Comparison of ENCODE assay signal across 20 cellular contexts in genomic region chr13:60152114-60152513, GRCh38. TPM values are rescaled to one million over a fixed set of nuclear protein-coding genes. Genes with fewer than 3 reads are reported as not detected.
A peak's percentile ranks its signal among the peaks of the same experiment; 100 is the strongest.
DNase-seq lines count a peak whose midpoint lies in the region; ATAC-seq, FAIRE-seq and TF ChIP-seq lines count a peak whose summit lies in the region.
"Had no signal": no experiment of that assay in that cellular context is flagged by ENCODE, and none has a peak within 500 bp of the region (broad histone marks: within the 10 kb centered on the region; RNA-seq: fewer than 3 reads in every experiment).

No MANE protein-coding gene starts in this region.

- no peak overlapping the region for H3K4me3 ChIP-seq in keratinocyte (ENCODE audit: control insufficient read depth in 2 of 3, extremely low read depth in 1 of 3, insufficient read depth in 2 of 3, low read depth in 1 of 3, low read length in 3 of 3)
- H3K4me3 ChIP-seq in right lobe of liver = no peak overlapping the region
- H3K4me3 ChIP-seq: A549 had no signal

- no peaks in the 10 kb centered on the region for H4K20me1 ChIP-seq in keratinocyte (ENCODE audit: control insufficient read depth, extremely low read depth, insufficient read depth, low read length)

- H3K27me3 Mint-ChIP-seq in activated CD8-positive, alpha-beta T cell treated with anti-CD3 and anti-CD28 coated beads, Interleukin-2, amount 10 ng/mL, durations not matched to agents 7 days and 5 days (ENCODE audit: low read depth) = no peaks in the 10 kb centered on the region
- H3K27me3 Mint-ChIP-seq: CD4-positive, CD25-positive, alpha-beta regulatory T cell had no signal

- H3K27ac Mint-ChIP-seq in activated CD8-positive, alpha-beta T cell treated with anti-CD3 and anti-CD28 coated beads, Interleukin-2, amount 10 ng/mL, durations not matched to agents 7 days and 5 days = no peak overlapping the region
- H3K27ac Mint-ChIP-seq: CD4-positive, CD25-positive, alpha-beta regulatory T cell had no signal

- no peak overlapping the region for H3K9ac ChIP-seq in keratinocyte (ENCODE audit: control insufficient read depth, extremely low read depth, insufficient read depth, low read length)

- no peaks in the 10 kb centered on the region for H3K9me1 ChIP-seq in keratinocyte (ENCODE audit: control insufficient read depth, extremely low read depth, insufficient read depth, low read length)

- H3K36me3 ChIP-seq in keratinocyte (ENCODE audit: control insufficient read depth in 2 of 2, extremely low read depth in 1 of 2, insufficient read depth in 2 of 2, low read length in 2 of 2) (no peaks in the 10 kb centered on the region), right lobe of liver (no peaks in the 10 kb centered on the region)

- POLR2A ChIA-PET in activated CD8-positive, alpha-beta T cell treated with anti-CD3 and anti-CD28 coated beads, Interleukin-2, amount 10 ng/mL, durations not matched to agents 7 days and 5 days (lab: Charles Lee) = no interaction called here

- H3K27me3 ChIP-seq in keratinocyte (ENCODE audit: control insufficient read depth, extremely low read depth, insufficient read depth, low read length) (no peaks in the 10 kb centered on the region), right lobe of liver (no peaks in the 10 kb centered on the region)

- H3K9me3 Mint-ChIP-seq in activated CD8-positive, alpha-beta T cell treated with anti-CD3 and anti-CD28 coated beads, Interleukin-2, amount 10 ng/mL, durations not matched to agents 7 days and 5 days (ENCODE audit: insufficient read depth) = no peaks in the 10 kb centered on the region

- H3K27ac ChIP-seq in keratinocyte (ENCODE audit: control insufficient read depth, insufficient read depth, low read length) (no peak overlapping the region), right lobe of liver (no peak overlapping the region)
- H3K27ac ChIP-seq: A549 had no signal

- no peak for TF ChIP-seq CTCF in keratinocyte (optimal IDR thresholded peaks at IDR 0.05 in 1 of 3, IDR thresholded peaks at IDR 0.05 in 1 of 3, conservative IDR thresholded peaks at IDR 0.05 in 1 of 3; ENCODE audit: extremely low read depth in 1 of 3, insufficient read depth in 2 of 3, low read length in 3 of 3)
- no peak for TF ChIP-seq CTCF in right lobe of liver (IDR thresholded peaks at IDR 0.05)

- no peak for TF ChIP-seq POLR2A in right lobe of liver (IDR thresholded peaks at IDR 0.05)

- H3K4me2 ChIP-seq in keratinocyte (ENCODE audit: control insufficient read depth, extremely low read depth, insufficient read depth, low read depth, low read length) = no peak overlapping the region
- H3K4me2 ChIP-seq: A549 had no signal

- H3K4me1 ChIP-seq in keratinocyte (ENCODE audit: control insufficient read depth, extremely low read depth, insufficient read depth, low read length) (no peaks in the 10 kb centered on the region), right lobe of liver (no peaks in the 10 kb centered on the region)
- H3K4me1 ChIP-seq: A549 had no signal

- dilution Hi-C loops in keratinocyte (cut with MboI; ENCODE audit: extremely low pct_ligation_motif_present, low sequenced_read_pairs) = no loop called here

- no peak overlapping the region for H3K4me3 Mint-ChIP-seq in activated CD8-positive, alpha-beta T cell treated with anti-CD3 and anti-CD28 coated beads, Interleukin-2, amount 10 ng/mL, durations not matched to agents 7 days and 5 days
- H3K4me3 Mint-ChIP-seq: CD4-positive, CD25-positive, alpha-beta regulatory T cell had no signal

- FAIRE-seq in keratinocyte (lab: Jason Lieb, UNC) = peak; percentile 44
- FAIRE-seq: A549, H1 had no signal

- DNase-seq in EL (peak; percentile 17), LHCN-M2 (ENCODE audit: low read depth) (peak; percentile 16), astrocyte of the hippocampus (ENCODE audit: low read depth, low spot score) (peak; percentile 48), keratinocyte (ENCODE audit: low read depth, low spot score) (no peak), NCI-H1105 (lab: John Stamatoyannopoulos, UW) (no peak), right lobe of liver (no peak)
- no peak for DNase-seq in activated CD8-positive, alpha-beta T cell treated with anti-CD3 and anti-CD28 coated beads, Interleukin-2, amount 10 ng/mL, durations not matched to agents 7 days and 5 days
- DNase-seq: AML-193; CD4-positive, CD25-positive, alpha-beta regulatory T cell; GDM1; Karpas-422; NCI-H1436 treated with DMSO at 0.1 percent for 48 hours; NCI-H2081; NCI-H446; NCI-H748 treated with DMSO at 0.1 percent for 48 hours; Right ventricle myocardium superior had no signal

- ATAC-seq in activated CD8-positive, alpha-beta T cell treated with anti-CD3 and anti-CD28 coated beads, Interleukin-2, amount 10 ng/mL, durations not matched to agents 7 days and 5 days = no peak
- ATAC-seq in HG02840 (IDR thresholded peaks at IDR 0.05; ENCODE audit: low FRiP score, unreplicated experiment) = no peak
- no peak for ATAC-seq in right lobe of liver
- ATAC-seq: A549, Panc1 had no signal

- CTCF ChIA-PET in activated CD8-positive, alpha-beta T cell treated with anti-CD3 and anti-CD28 coated beads, Interleukin-2, amount 10 ng/mL, durations not matched to agents 7 days and 5 days (lab: Charles Lee) = no interaction called here

- no peak overlapping the region for H2AFZ ChIP-seq in keratinocyte (ENCODE audit: control insufficient read depth, low read length)

- peaks cover 7% of the 10 kb centered on the region for H3K4me1 Mint-ChIP-seq in activated CD8-positive, alpha-beta T cell treated with anti-CD3 and anti-CD28 coated beads, Interleukin-2, amount 10 ng/mL, durations not matched to agents 7 days and 5 days (ENCODE audit: low read depth)

- H3K9me3 ChIP-seq in keratinocyte (ENCODE audit: control insufficient read depth, low read depth, low read length) (no peaks in the 10 kb centered on the region), right lobe of liver (no peaks in the 10 kb centered on the region)
- H3K9me3 ChIP-seq: A549 had no signal

- peaks cover 13% of the 10 kb centered on the region for H3K36me3 Mint-ChIP-seq in activated CD8-positive, alpha-beta T cell treated with anti-CD3 and anti-CD28 coated beads, Interleukin-2, amount 10 ng/mL, durations not matched to agents 7 days and 5 days (ENCODE audit: low read depth)
- H3K36me3 Mint-ChIP-seq: CD4-positive, CD25-positive, alpha-beta regulatory T cell had no signal

- intact Hi-C loops in right lobe of liver (cut with DNase I) = no loop called here

- peaks cover 85% of the 10 kb centered on the region for H3K79me2 ChIP-seq in keratinocyte (ENCODE audit: control insufficient read depth, insufficient read depth, low read length)

RNA-seq across cellular contexts. Expression of gene DIAPH3, which starts 11.6 kb away (rescaled TPM):
- total RNA-seq in LHCN-M2 (2014; rRNA removed) = 30.2 and 33.6 TPM in 2 replicates
- 16.1 TPM for polyA plus RNA-seq in LHCN-M2 (2012)
- 2.2 to 9.0 TPM (median 7.9 TPM) in 3 replicates for polyA plus RNA-seq in keratinocyte
- polyA plus RNA-seq in keratinocyte (2011; ENCODE audit: low read depth) = 16.1 TPM
- 3.3 and 5.5 TPM in 2 replicates for polyA plus RNA-seq in keratinocyte (2011; cell fraction: cytosol; rRNA removed)
- polyA plus RNA-seq in keratinocyte (2011; cell fraction: nucleus; rRNA removed) = 3.9 and 4.4 TPM in 2 replicates
- 5.8 and 8.8 TPM in 2 replicates for polyA plus RNA-seq in keratinocyte (2012; ENCODE audit: low replicate concordance)
- polyA minus RNA-seq in keratinocyte = 4.5 to 19.4 TPM (median 7.7 TPM) in 3 replicates
- polyA minus RNA-seq in keratinocyte (2011; cell fraction: cytosol; rRNA and poly(A)+ RNA removed) = 7.7 TPM
- 6.6 and 9.4 TPM in 2 replicates for polyA minus RNA-seq in keratinocyte (2011; cell fraction: nucleus; rRNA and poly(A)+ RNA removed)
- 10 to 100 TPM; 25.9 to 26.8 TPM for total RNA-seq in activated CD8-positive, alpha-beta T cell treated with anti-CD3 and anti-CD28 coated beads, Interleukin-2, amount 10 ng/mL, durations not matched to agents 7 days and 5 days
- total RNA-seq in right lobe of liver = 1 to 10 TPM in 1 of 6 experiments, under 1 TPM in 4, not detected in 1; 0.10 to 1.6 (median 0.93) TPM

Comparison
In these comparisons a context has a peak if more than half of its experiments do, and no peak if none do; other contexts are left out.
1. DNase-seq: peak in EL (single experiment), LHCN-M2 (single experiment) and astrocyte of the hippocampus (single experiment); none in keratinocyte (single experiment), activated CD8-positive, alpha-beta T cell treated with anti-CD3 and anti-CD28 coated beads, Interleukin-2, amount 10 ng/mL, durations not matched to agents 7 days and 5 days (single experiment), NCI-H1105 (single experiment) and right lobe of liver (0 of 3).
2. RNA of gene DIAPH3, which starts 11.6 kb away (total RNA-seq): 30.2 to 33.6 TPM in LHCN-M2 and 25.9 to 26.8 TPM in activated CD8-positive, alpha-beta T cell treated with anti-CD3 and anti-CD28 coated beads, Interleukin-2, amount 10 ng/mL, durations not matched to agents 7 days and 5 days; 0.10 to 1.6 TPM in right lobe of liver; every median in the first group is over 10 times any median in the second.